Comparison of ENCODE assay signal across 1 cellular context in the genomic region with DNA sequence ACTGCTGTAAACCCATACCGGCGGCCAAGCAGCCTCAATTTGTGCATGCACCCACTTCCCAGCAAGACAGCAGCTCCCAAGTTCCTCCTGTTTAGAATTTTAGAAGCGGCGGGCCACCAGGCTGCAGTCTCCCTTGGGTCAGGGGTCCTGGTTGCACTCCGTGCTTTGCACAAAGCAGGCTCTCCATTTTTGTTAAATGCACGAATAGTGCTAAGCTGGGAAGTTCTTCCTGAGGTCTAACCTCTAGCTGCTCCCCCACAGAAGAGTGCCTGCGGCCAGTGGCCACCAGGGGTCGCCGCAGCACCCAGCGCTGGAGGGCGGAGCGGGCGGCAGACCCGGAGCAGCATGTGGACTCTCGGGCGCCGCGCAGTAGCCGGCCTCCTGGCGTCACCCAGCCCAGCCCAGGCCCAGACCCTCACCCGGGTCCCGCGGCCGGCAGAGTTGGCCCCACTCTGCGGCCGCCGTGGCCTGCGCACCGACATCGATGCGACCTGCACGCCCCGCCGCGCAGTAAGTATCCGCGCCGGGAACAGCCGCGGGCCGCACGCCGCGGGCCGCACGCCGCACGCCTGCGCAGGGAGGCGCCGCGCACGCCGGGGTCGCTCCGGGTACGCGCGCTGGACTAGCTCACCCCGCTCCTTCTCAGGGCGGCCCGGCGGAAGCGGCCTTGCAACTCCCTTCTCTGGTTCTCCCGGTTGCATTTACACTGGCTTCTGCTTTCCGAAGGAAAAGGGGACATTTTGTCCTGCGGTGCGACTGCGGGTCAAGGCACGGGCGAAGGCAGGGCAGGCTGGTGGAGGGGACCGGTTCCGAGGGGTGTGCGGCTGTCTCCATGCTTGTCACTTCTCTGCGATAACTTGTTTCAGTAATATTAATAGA.
A peak's percentile ranks its signal among the peaks of the same experiment; 100 is the strongest.
TF ChIP-seq lines count a peak whose summit lies in the region.

A gene (plus strand): TSS at position 315 of the 879 bp plus-strand sequence. CDS start 31 bp downstream, at position 346.

TF ChIP-seq in HepG2, 621 proteins besides CTCF, POLR2A, EP300 and RAD21 (continued from another document):
- TF ChIP-seq PTBP1 (IDR thresholded peaks at IDR 0.05; ENCODE audit: low read depth, low read length, poor library complexity, severe bottlenecking), result no peak
- 0 out of 2 replicates have a peak, but pooled peaks have one; percentile 26 for TF ChIP-seq TBX2 (CRISPR knock-in tag; IDR thresholded peaks at IDR 0.05; ENCODE audit: borderline replicate concordance)
- TF ChIP-seq ZIK1 (CRISPR knock-in tag; IDR thresholded peaks at IDR 0.05; ENCODE audit: borderline replicate concordance, low read depth), result peak; percentile 82; the same call in 1 of the 2 replicates
- TF ChIP-seq SMC3 (IDR thresholded peaks at IDR 0.05; ENCODE audit: low read length), result peak; percentile 19; the same call in 1 of the 2 replicates
- peak; percentile 30 for TF ChIP-seq ZKSCAN8 (CRISPR knock-in tag; IDR thresholded peaks at IDR 0.05; ENCODE audit: borderline replicate concordance)
- peak; percentile 47; the same call in 1 of the 2 replicates for TF ChIP-seq SATB2 (CRISPR knock-in tag; IDR thresholded peaks at IDR 0.05)
- TF ChIP-seq, protein P1, sequence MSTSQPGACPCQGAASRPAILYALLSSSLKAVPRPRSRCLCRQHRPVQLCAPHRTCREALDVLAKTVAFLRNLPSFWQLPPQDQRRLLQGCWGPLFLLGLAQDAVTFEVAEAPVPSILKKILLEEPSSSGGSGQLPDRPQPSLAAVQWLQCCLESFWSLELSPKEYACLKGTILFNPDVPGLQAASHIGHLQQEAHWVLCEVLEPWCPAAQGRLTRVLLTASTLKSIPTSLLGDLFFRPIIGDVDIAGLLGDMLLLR (CRISPR knock-in tag; IDR thresholded peaks at IDR 0.05), result no peak; the same call in 1 of the 2 replicates
- no peak for TF ChIP-seq ZNF878 (CRISPR knock-in tag; IDR thresholded peaks at IDR 0.05)
- TF ChIP-seq SRY (CRISPR knock-in tag; IDR thresholded peaks at IDR 0.05), result no peak
- peak; percentile 69; the same call in 1 of the 2 replicates for TF ChIP-seq PPARG (CRISPR knock-in tag; conservative IDR thresholded peaks at IDR 0.05)
- TF ChIP-seq, protein P2, sequence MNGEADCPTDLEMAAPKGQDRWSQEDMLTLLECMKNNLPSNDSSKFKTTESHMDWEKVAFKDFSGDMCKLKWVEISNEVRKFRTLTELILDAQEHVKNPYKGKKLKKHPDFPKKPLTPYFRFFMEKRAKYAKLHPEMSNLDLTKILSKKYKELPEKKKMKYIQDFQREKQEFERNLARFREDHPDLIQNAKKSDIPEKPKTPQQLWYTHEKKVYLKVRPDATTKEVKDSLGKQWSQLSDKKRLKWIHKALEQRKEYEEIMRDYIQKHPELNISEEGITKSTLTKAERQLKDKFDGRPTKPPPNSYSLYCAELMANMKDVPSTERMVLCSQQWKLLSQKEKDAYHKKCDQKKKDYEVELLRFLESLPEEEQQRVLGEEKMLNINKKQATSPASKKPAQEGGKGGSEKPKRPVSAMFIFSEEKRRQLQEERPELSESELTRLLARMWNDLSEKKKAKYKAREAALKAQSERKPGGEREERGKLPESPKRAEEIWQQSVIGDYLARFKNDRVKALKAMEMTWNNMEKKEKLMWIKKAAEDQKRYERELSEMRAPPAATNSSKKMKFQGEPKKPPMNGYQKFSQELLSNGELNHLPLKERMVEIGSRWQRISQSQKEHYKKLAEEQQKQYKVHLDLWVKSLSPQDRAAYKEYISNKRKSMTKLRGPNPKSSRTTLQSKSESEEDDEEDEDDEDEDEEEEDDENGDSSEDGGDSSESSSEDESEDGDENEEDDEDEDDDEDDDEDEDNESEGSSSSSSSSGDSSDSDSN (CRISPR knock-in tag; IDR thresholded peaks at IDR 0.05), result peak; percentile 97
- TF ChIP-seq STAG1 (CRISPR knock-in tag; IDR thresholded peaks at IDR 0.05), result peak; percentile 82
- peak; percentile 72 for TF ChIP-seq GATAD1 (CRISPR knock-in tag; IDR thresholded peaks at IDR 0.05)
- 0 out of 2 replicates have a peak, but pooled peaks have one; percentile 32 for TF ChIP-seq ZNF230 (CRISPR knock-in tag; IDR thresholded peaks at IDR 0.05)
- 0 out of 2 replicates have a peak, but pooled peaks have one; percentile 24 for TF ChIP-seq SIN3B (IDR thresholded peaks at IDR 0.05; ENCODE audit: low read length)
